8 cellular contexts compared by ENCODE assay signal in genomic region chr16:30184430-30185140, GRCh38. TPM values are rescaled to one million over a fixed set of nuclear protein-coding genes. Genes with fewer than 3 reads are reported as not detected.
A peak's percentile ranks its signal among the peaks of the same experiment; 100 is the strongest.
DNase-seq lines count a peak whose midpoint lies in the region; ATAC-seq and TF ChIP-seq lines count a peak whose summit lies in the region.

No MANE protein-coding gene starts in this region.

- TF ChIP-seq RAD21 in liver (IDR thresholded peaks at IDR 0.05) = no peak

- no peaks in the 10 kb centered on the region for H3K27me3 Mint-ChIP-seq in activated naive CD8-positive, alpha-beta T cell
- no peaks in the 10 kb centered on the region for H3K27me3 Mint-ChIP-seq in stimulated activated naive B cell treated with anti-CD40 and anti-IgM and Interleukin-4, amounts not matched to agents 10 μg/mL and 1 μg/mL and 100 μg/mL, for 72 hours

- H3K27ac Mint-ChIP-seq in activated naive CD8-positive, alpha-beta T cell = peak overlapping the region; percentile 98
- H3K27ac Mint-ChIP-seq in stimulated activated naive B cell treated with anti-CD40 and anti-IgM and Interleukin-4, amounts not matched to agents 10 μg/mL and 1 μg/mL and 100 μg/mL, for 72 hours = peak overlapping the region; percentile 99

- H3K36me3 Mint-ChIP-seq in activated naive CD8-positive, alpha-beta T cell = peaks cover 7% of the 10 kb centered on the region
- peaks cover 42 to 47% of the 10 kb centered on the region in 2 donors for H3K36me3 Mint-ChIP-seq in stimulated activated naive B cell treated with anti-CD40 and anti-IgM and Interleukin-4, amounts not matched to agents 10 μg/mL and 1 μg/mL and 100 μg/mL, for 72 hours

- H3K9me3 Mint-ChIP-seq in activated naive CD8-positive, alpha-beta T cell (ENCODE audit: low read depth) = no peaks in the 10 kb centered on the region
- H3K9me3 Mint-ChIP-seq in stimulated activated naive B cell treated with anti-CD40 and anti-IgM and Interleukin-4, amounts not matched to agents 10 μg/mL and 1 μg/mL and 100 μg/mL, for 72 hours = no peaks in the 10 kb centered on the region

- no peaks in the 10 kb centered on the region for H3K9me3 ChIP-seq in liver (ENCODE audit: control insufficient read depth in 4 of 4, low read length in 3 of 4)

- H3K4me1 ChIP-seq in liver (ENCODE audit: control insufficient read depth in 4 of 4, insufficient read depth in 4 of 4, low read length in 3 of 4) = peaks cover 0 to 18% (median 2%) of the 10 kb centered on the region in 4 donors

- peak overlapping the region; percentile 62 to 67 for H3K27ac ChIP-seq in liver (ENCODE audit: low read depth in 1 of 2, low read length in 2 of 2)

- H3K36me3 ChIP-seq in liver (ENCODE audit: control insufficient read depth in 4 of 4, insufficient read depth in 3 of 4, low read depth in 1 of 4, low read length in 3 of 4) = peaks cover 0 to 2% (median 0%) of the 10 kb centered on the region in 4 donors

- peak overlapping the region; percentile 98 for H3K4me3 Mint-ChIP-seq in activated naive CD8-positive, alpha-beta T cell
- H3K4me3 Mint-ChIP-seq in stimulated activated naive B cell treated with anti-CD40 and anti-IgM and Interleukin-4, amounts not matched to agents 10 μg/mL and 1 μg/mL and 100 μg/mL, for 72 hours = peak overlapping the region; percentile 98 to 99

- H3K9ac ChIP-seq in liver (ENCODE audit: low read depth in 1 of 2, low read length in 2 of 2) = peak overlapping the region; percentile 39 to 56

- WGBS in liver = 59% methylated on average over 14 of the region's 14 CpGs

- peaks cover 25% of the 10 kb centered on the region for H3K4me1 Mint-ChIP-seq in activated naive CD8-positive, alpha-beta T cell (ENCODE audit: low read depth)
- peaks cover 37 to 59% of the 10 kb centered on the region in 2 donors for H3K4me1 Mint-ChIP-seq in stimulated activated naive B cell treated with anti-CD40 and anti-IgM and Interleukin-4, amounts not matched to agents 10 μg/mL and 1 μg/mL and 100 μg/mL, for 72 hours

- H3K4me3 ChIP-seq in liver (ENCODE audit: low read depth in 1 of 3, low read length in 3 of 3) = peak overlapping the region; percentile 10 to 66 (median 41)

- no peak for TF ChIP-seq CTCF in liver (IDR thresholded peaks at IDR 0.05; ENCODE audit: low read depth, low read length, missing input control)

- DNase-seq in COR-L47 (lab: John Stamatoyannopoulos, UW) (peak; percentile 85), RPMI8226 (peak; percentile 98)
- no peak for DNase-seq in stimulated activated naive B cell treated with anti-CD40 and anti-IgM and Interleukin-4, amounts not matched to agents 10 μg/mL and 1 μg/mL and 100 μg/mL, for 72 hours

- no peaks in the 10 kb centered on the region for H3K27me3 ChIP-seq in liver (ENCODE audit: control insufficient read depth in 4 of 4, insufficient read depth in 4 of 4, low read length in 3 of 4)

- ATAC-seq in HG02938 (IDR thresholded peaks at IDR 0.05; ENCODE audit: unreplicated experiment) = peak; percentile 1
- ATAC-seq in stimulated activated naive B cell treated with anti-CD40 and anti-IgM and Interleukin-4, amounts not matched to agents 10 μg/mL and 1 μg/mL and 100 μg/mL, for 72 hours (replicated peaks) = peak; percentile 6
- no peak for ATAC-seq in GM21360 (IDR thresholded peaks at IDR 0.05; ENCODE audit: unreplicated experiment)
- no peak for ATAC-seq in HG03108 (IDR thresholded peaks at IDR 0.05; ENCODE audit: unreplicated experiment)

TF ChIP-seq in liver, 16 proteins besides CTCF, POLR2A, EP300 and RAD21:
- TF ChIP-seq RXRA (IDR thresholded peaks at IDR 0.05) (no peak), EGR1 (IDR thresholded peaks at IDR 0.05; ENCODE audit: low read depth in 2 of 2) (no peak), HNF4A (conservative IDR thresholded peaks at IDR 0.05) (no peak), MAX (IDR thresholded peaks at IDR 0.05) (no peak), TAF1 (conservative IDR thresholded peaks at IDR 0.05) (no peak), REST (IDR thresholded peaks at IDR 0.05) (no peak), GABPA (IDR thresholded peaks at IDR 0.05 in 1 of 2, conservative IDR thresholded peaks at IDR 0.05 in 1 of 2) (no peak), ZBTB33 (IDR thresholded peaks at IDR 0.05) (no peak), SP1 (IDR thresholded peaks at IDR 0.05) (no peak), HNF4G (IDR thresholded peaks at IDR 0.05) (no peak), ATF3 (IDR thresholded peaks at IDR 0.05) (no peak)

RNA-seq across cellular contexts. Expression of gene CORO1A, which starts 1.2 kb away (rescaled TPM):
- 10 to 100 TPM; 12.7 to 26.7 TPM for total RNA-seq in liver
- 10 to 100 TPM in 1 of 2 donors, 1 to 10 TPM in 1; 6.0 to 16.7 TPM for polyA plus RNA-seq in liver

RNA-seq across cellular contexts. Expression of gene BOLA2B, which starts 8.9 kb away (rescaled TPM):
- total RNA-seq in liver = 10 to 100 TPM; 21.2 to 79.8 TPM
- polyA plus RNA-seq in liver = 10 to 100 TPM; 47.6 to 66.0 TPM

RNA-seq across cellular contexts. Expression of gene SLX1A, which starts 9.1 kb away (rescaled TPM):
- 10 to 100 TPM; 37.1 to 37.9 TPM for total RNA-seq in liver
- 10 to 100 TPM; 46.1 to 55.2 TPM for polyA plus RNA-seq in liver

RNA-seq across cellular contexts. Expression of gene SULT1A3, which starts 14.5 kb away (rescaled TPM):
- total RNA-seq in liver = 1 to 10 TPM; 2.8 to 9.4 TPM
- 10 to 100 TPM; 12.6 to 13.8 TPM for polyA plus RNA-seq in liver

Comparison
In these comparisons a context has a peak if more than half of its experiments do, and no peak if none do; other contexts are left out.
1. ATAC-seq: peak in HG02938 (single experiment) and stimulated activated naive B cell treated with anti-CD40 and anti-IgM and Interleukin-4, amounts not matched to agents 10 μg/mL and 1 μg/mL and 100 μg/mL, for 72 hours (2 of 2); none in GM21360 (single experiment) and HG03108 (single experiment).